14 cellular contexts compared by ENCODE assay signal in genomic region chr1:1893291-1893985, GRCh38. TPM values are rescaled to one million over a fixed set of nuclear protein-coding genes. Genes with fewer than 3 reads are reported as not detected.
DNase-seq lines count a peak whose midpoint lies in the region; ATAC-seq and TF ChIP-seq lines count a peak whose summit lies in the region.
"Had no signal": no experiment of that assay in that cellular context is flagged by ENCODE, and none has a peak within 500 bp of the region (broad histone marks: within the 10 kb centered on the region; RNA-seq: fewer than 3 reads in every experiment).

No MANE protein-coding gene starts in this region.

- peak overlapping the region; percentile 13 for H2BK120ac ChIP-seq in mesenchymal stem cell (ENCODE audit: low read depth, low read length)

- H3K27ac Mint-ChIP-seq in activated naive CD4-positive, alpha-beta T cell treated with anti-CD3 and anti-CD28 coated beads, Interleukin-2, amount 50 U/mL, for 24 hours: peak overlapping the region; percentile 81
- H3K27ac Mint-ChIP-seq in activated naive CD4-positive, alpha-beta T cell treated with anti-CD3 and anti-CD28 coated beads for 36 hours: no peak overlapping the region
- H3K27ac Mint-ChIP-seq in WTC11: no peak overlapping the region
- H3K27ac Mint-ChIP-seq in stimulated activated naive B cell treated with anti-CD40 and anti-IgM and Interleukin-4, amounts not matched to agents 10 μg/mL and 1 μg/mL and 100 μg/mL, for 72 hours: peak overlapping the region; percentile 70

- H3K23ac ChIP-seq in mesenchymal stem cell (ENCODE audit: low read length in 2 of 2): no peak overlapping the region

- POLR2A ChIA-PET in WTC11 (lab: Charles Lee): no interaction called here

- DNase-seq in activated naive CD4-positive, alpha-beta T cell treated with anti-CD3 and anti-CD28 coated beads for 36 hours: no peak
- DNase-seq in WTC11 (ENCODE audit: low spot score): no peak
- no peak for DNase-seq in mesenchymal stem cell
- DNase-seq in stimulated activated naive B cell treated with anti-CD40 and anti-IgM and Interleukin-4, amounts not matched to agents 10 μg/mL and 1 μg/mL and 100 μg/mL, for 72 hours: no peak
- no peak for DNase-seq in stimulated activated CD4-positive, alpha-beta T cell treated with anti-CD3 and anti-CD28 coated beads, Interleukin-2, amount 100 ng/mL, for 48 hours
- DNase-seq in SJCRH30: no peak
- DNase-seq: activated CD8-positive, alpha-beta memory T cell treated with anti-CD3 and anti-CD28 coated beads, Interleukin-2, amount 50 U/mL, for 4 hours; DMS53; NCI-H1105 treated with DMSO at 0.1 percent for 48 hours; NCI-H446 treated with DMSO at 0.1 percent for 48 hours had no signal

- peaks cover 0 to 11% of the 10 kb centered on the region in 2 experiments for H3K36me3 ChIP-seq in mesenchymal stem cell (ENCODE audit: control insufficient read depth in 1 of 2, insufficient read depth in 2 of 2, low read depth in 1 of 2, low read length in 2 of 2)
- H3K36me3 ChIP-seq in SJCRH30: peaks cover 2% of the 10 kb centered on the region; the same call in 1 of the 2 replicates

- H2BK5ac ChIP-seq in mesenchymal stem cell (ENCODE audit: low read depth, low read length, poor library complexity, severe bottlenecking): no peak overlapping the region

- peaks cover 48% of the 10 kb centered on the region for H3K4me1 Mint-ChIP-seq in activated naive CD4-positive, alpha-beta T cell treated with anti-CD3 and anti-CD28 coated beads, Interleukin-2, amount 50 U/mL, for 24 hours
- H3K4me1 Mint-ChIP-seq in activated naive CD4-positive, alpha-beta T cell treated with anti-CD3 and anti-CD28 coated beads for 36 hours (ENCODE audit: low read depth): peaks cover 35% of the 10 kb centered on the region
- H3K4me1 Mint-ChIP-seq in WTC11: peaks cover 35% of the 10 kb centered on the region
- peaks cover 41 to 69% of the 10 kb centered on the region in 2 donors for H3K4me1 Mint-ChIP-seq in stimulated activated naive B cell treated with anti-CD40 and anti-IgM and Interleukin-4, amounts not matched to agents 10 μg/mL and 1 μg/mL and 100 μg/mL, for 72 hours

- H3K9me3 ChIP-seq in mesenchymal stem cell (ENCODE audit: control insufficient read depth, low read length): no peaks in the 10 kb centered on the region
- no peaks in the 10 kb centered on the region for H3K9me3 ChIP-seq in SJCRH30 (replicated peaks)

- H3K9ac ChIP-seq in mesenchymal stem cell (ENCODE audit: low read length): no peak overlapping the region

- H3K18ac ChIP-seq in mesenchymal stem cell (ENCODE audit: low read depth in 1 of 2, low read length in 2 of 2): no peak overlapping the region

- no peak overlapping the region for H3K4ac ChIP-seq in mesenchymal stem cell (ENCODE audit: low read depth in 1 of 2, low read length in 2 of 2)

- WGBS in mesenchymal stem cell: 89% methylated on average over 19 of the region's 19 CpGs

- H4K8ac ChIP-seq in mesenchymal stem cell (ENCODE audit: low read length): no peak overlapping the region

- no peak for TF ChIP-seq CTCF in WTC11 (IDR thresholded peaks at IDR 0.05)

- intact Hi-C loops in activated naive CD4-positive, alpha-beta T cell treated with anti-CD3 and anti-CD28 coated beads for 36 hours (cut with micrococcal nuclease): loop anchor here (5.0 kb wide), 2 partner anchors 66 to 381 kb away; partner anchors contain the start of gene ATAD3A

- H3K4me2 ChIP-seq in mesenchymal stem cell (ENCODE audit: low read length, poor library complexity, severe bottlenecking): no peak overlapping the region

- no peak overlapping the region for H3K14ac ChIP-seq in mesenchymal stem cell (ENCODE audit: low read length in 2 of 2)

- H3K27me3 ChIP-seq in mesenchymal stem cell (ENCODE audit: control insufficient read depth in 1 of 2, insufficient read depth in 1 of 2, low read length in 2 of 2) (peaks cover 0 to 11% of the 10 kb centered on the region in 2 experiments), SJCRH30 (no peaks in the 10 kb centered on the region)

- H4K91ac ChIP-seq in mesenchymal stem cell (ENCODE audit: low read length): no peak overlapping the region

- no peak overlapping the region for H3K4me3 ChIP-seq in mesenchymal stem cell (ENCODE audit: insufficient read depth in 1 of 2, low read depth in 1 of 2, low read length in 2 of 2)
- no peak overlapping the region for H3K4me3 ChIP-seq in SJCRH30

- no peak overlapping the region for H2AK5ac ChIP-seq in mesenchymal stem cell (ENCODE audit: low read length, severe bottlenecking)

- peaks cover 34% of the 10 kb centered on the region for H3K4me1 ChIP-seq in mesenchymal stem cell (ENCODE audit: control insufficient read depth, insufficient read depth, low read depth, low read length)
- peaks cover 15% of the 10 kb centered on the region for H3K4me1 ChIP-seq in SJCRH30

- no peak for ATAC-seq in WTC11
- no peak for ATAC-seq in stimulated activated naive B cell treated with anti-CD40 and anti-IgM and Interleukin-4, amounts not matched to agents 10 μg/mL and 1 μg/mL and 100 μg/mL, for 72 hours (replicated peaks)
- no peak for ATAC-seq in HG03039 (IDR thresholded peaks at IDR 0.05; ENCODE audit: unreplicated experiment)

- H3K36me3 Mint-ChIP-seq in activated naive CD4-positive, alpha-beta T cell treated with anti-CD3 and anti-CD28 coated beads, Interleukin-2, amount 50 U/mL, for 24 hours: peaks cover 5% of the 10 kb centered on the region
- peaks cover 1% of the 10 kb centered on the region for H3K36me3 Mint-ChIP-seq in activated naive CD4-positive, alpha-beta T cell treated with anti-CD3 and anti-CD28 coated beads for 36 hours (ENCODE audit: low read depth)
- no peaks in the 10 kb centered on the region for H3K36me3 Mint-ChIP-seq in WTC11
- peaks cover 13 to 16% of the 10 kb centered on the region in 2 donors for H3K36me3 Mint-ChIP-seq in stimulated activated naive B cell treated with anti-CD40 and anti-IgM and Interleukin-4, amounts not matched to agents 10 μg/mL and 1 μg/mL and 100 μg/mL, for 72 hours

- H2BK15ac ChIP-seq in mesenchymal stem cell (ENCODE audit: low read depth, poor library complexity, severe bottlenecking): peak overlapping the region; percentile 65

- no peaks in the 10 kb centered on the region for H3K9me3 Mint-ChIP-seq in activated naive CD4-positive, alpha-beta T cell treated with anti-CD3 and anti-CD28 coated beads, Interleukin-2, amount 50 U/mL, for 24 hours
- H3K9me3 Mint-ChIP-seq in activated naive CD4-positive, alpha-beta T cell treated with anti-CD3 and anti-CD28 coated beads for 36 hours: no peaks in the 10 kb centered on the region
- peaks cover 4% of the 10 kb centered on the region for H3K9me3 Mint-ChIP-seq in WTC11
- H3K9me3 Mint-ChIP-seq in stimulated activated naive B cell treated with anti-CD40 and anti-IgM and Interleukin-4, amounts not matched to agents 10 μg/mL and 1 μg/mL and 100 μg/mL, for 72 hours: no peaks in the 10 kb centered on the region

- no peak overlapping the region for H2AFZ ChIP-seq in mesenchymal stem cell (ENCODE audit: low read depth, low read length)

- no peaks in the 10 kb centered on the region for H3K27me3 Mint-ChIP-seq in activated naive CD4-positive, alpha-beta T cell treated with anti-CD3 and anti-CD28 coated beads, Interleukin-2, amount 50 U/mL, for 24 hours
- H3K27me3 Mint-ChIP-seq in activated naive CD4-positive, alpha-beta T cell treated with anti-CD3 and anti-CD28 coated beads for 36 hours (ENCODE audit: low read depth): peaks cover 5% of the 10 kb centered on the region
- no peaks in the 10 kb centered on the region; the same call in 1 of the 2 replicates for H3K27me3 Mint-ChIP-seq in WTC11 (ENCODE audit: low read depth)
- H3K27me3 Mint-ChIP-seq in stimulated activated naive B cell treated with anti-CD40 and anti-IgM and Interleukin-4, amounts not matched to agents 10 μg/mL and 1 μg/mL and 100 μg/mL, for 72 hours: no peaks in the 10 kb centered on the region

- CTCF ChIA-PET in activated naive CD4-positive, alpha-beta T cell treated with anti-CD3 and anti-CD28 coated beads for 36 hours (lab: Charles Lee): no interaction called here
- CTCF ChIA-PET in WTC11 (lab: Charles Lee): interaction anchor here (3.6 kb wide), 1 partner anchor 13 kb away, joined by 28 read pairs; no protein-coding TSS in a partner anchor

- H3K27ac ChIP-seq in mesenchymal stem cell (ENCODE audit: low read length, poor library complexity, severe bottlenecking) (no peak overlapping the region), SJCRH30 (no peak overlapping the region)

- no peak overlapping the region for H2BK12ac ChIP-seq in mesenchymal stem cell (ENCODE audit: low read length in 2 of 2)

- peaks cover 20% of the 10 kb centered on the region for H3K79me1 ChIP-seq in mesenchymal stem cell (replicated peaks; ENCODE audit: low read length, poor library complexity, severe bottlenecking)

- peak overlapping the region; percentile 52 for H3K4me3 Mint-ChIP-seq in activated naive CD4-positive, alpha-beta T cell treated with anti-CD3 and anti-CD28 coated beads, Interleukin-2, amount 50 U/mL, for 24 hours
- no peak overlapping the region for H3K4me3 Mint-ChIP-seq in activated naive CD4-positive, alpha-beta T cell treated with anti-CD3 and anti-CD28 coated beads for 36 hours
- peak overlapping the region; percentile 26; the same call in 1 of the 2 replicates for H3K4me3 Mint-ChIP-seq in WTC11
- peak overlapping the region; percentile 49 to 67 for H3K4me3 Mint-ChIP-seq in stimulated activated naive B cell treated with anti-CD40 and anti-IgM and Interleukin-4, amounts not matched to agents 10 μg/mL and 1 μg/mL and 100 μg/mL, for 72 hours

TF ChIP-seq in WTC11, 78 proteins besides CTCF, POLR2A, EP300 and RAD21 (continues in another document):
- no peak for TF ChIP-seq GRHL2 (CRISPR knock-in tag; IDR thresholded peaks at IDR 0.05; ENCODE audit: insufficient replicate concordance, severe bottlenecking)
- no peak for TF ChIP-seq JUN (CRISPR knock-in tag; IDR thresholded peaks at IDR 0.05)
- TF ChIP-seq ZNF416 (CRISPR knock-in tag; IDR thresholded peaks at IDR 0.05): no peak
- TF ChIP-seq EMX1 (CRISPR knock-in tag; IDR thresholded peaks at IDR 0.05): no peak
- TF ChIP-seq NFE2L1 (CRISPR knock-in tag; IDR thresholded peaks at IDR 0.05): no peak

RNA-seq across cellular contexts. Expression of gene GNB1, which starts 2.6 kb away (rescaled TPM):
- 100 to 1,000 TPM; 326 to 351 TPM for total RNA-seq in activated naive CD4-positive, alpha-beta T cell treated with anti-CD3 and anti-CD28 coated beads for 36 hours
- total RNA-seq in WTC11 (2021): 339 to 383 TPM (median 360 TPM) in 3 replicates
- 252 TPM for polyA plus RNA-seq in mesenchymal stem cell (2013, experiment 1 of 2)
- 253 TPM for polyA plus RNA-seq in mesenchymal stem cell (2013, experiment 2 of 2)
- 167 and 184 TPM in 2 replicates for total RNA-seq in SJCRH30 (2014; rRNA removed; shearing (Covaris generic))

RNA-seq across cellular contexts. Expression of gene CALML6, which starts 21.6 kb away (rescaled TPM):
- under 1 TPM; 0.41 to 0.86 TPM for total RNA-seq in activated naive CD4-positive, alpha-beta T cell treated with anti-CD3 and anti-CD28 coated beads for 36 hours
- 0.87 to 2.1 TPM (median 1.9 TPM) in 3 replicates for total RNA-seq in WTC11 (2021)
- polyA plus RNA-seq in mesenchymal stem cell (2013, experiment 1 of 2): 0.25 TPM
- 0.25 TPM for polyA plus RNA-seq in mesenchymal stem cell (2013, experiment 2 of 2)
- total RNA-seq in SJCRH30 (2014; rRNA removed; shearing (Covaris generic)): 0.12 and 0.20 TPM in 2 replicates
- total RNA-seq: lung microvascular endothelial cell had no signal

RNA-seq across cellular contexts. Expression of gene TMEM52, which starts 25.6 kb away (rescaled TPM):
- under 1 TPM in 1 of 2 experiments, not detected in 1; 0.99 TPM for total RNA-seq in activated naive CD4-positive, alpha-beta T cell treated with anti-CD3 and anti-CD28 coated beads for 36 hours
- 15.0 to 21.9 TPM (median 20.0 TPM) in 3 replicates for total RNA-seq in WTC11 (2021)
- polyA plus RNA-seq in mesenchymal stem cell (2013, experiment 1 of 2): 0.95 TPM
- 1.1 TPM for polyA plus RNA-seq in mesenchymal stem cell (2013, experiment 2 of 2)
- total RNA-seq in SJCRH30 (2014; rRNA removed; shearing (Covaris generic)): 0.61 and 1.0 TPM in 2 replicates
- total RNA-seq: urinary bladder had no signal

Comparison
In these comparisons a context has a peak if more than half of its experiments do, and no peak if none do; other contexts are left out.
1. H3K27ac Mint-ChIP-seq: peak in activated naive CD4-positive, alpha-beta T cell treated with anti-CD3 and anti-CD28 coated beads, Interleukin-2, amount 50 U/mL, for 24 hours (single experiment) and stimulated activated naive B cell treated with anti-CD40 and anti-IgM and Interleukin-4, amounts not matched to agents 10 μg/mL and 1 μg/mL and 100 μg/mL, for 72 hours (single experiment); none in activated naive CD4-positive, alpha-beta T cell treated with anti-CD3 and anti-CD28 coated beads for 36 hours (single experiment) and WTC11 (single experiment).